18 cellular contexts compared by ENCODE assay signal in the genomic region with DNA sequence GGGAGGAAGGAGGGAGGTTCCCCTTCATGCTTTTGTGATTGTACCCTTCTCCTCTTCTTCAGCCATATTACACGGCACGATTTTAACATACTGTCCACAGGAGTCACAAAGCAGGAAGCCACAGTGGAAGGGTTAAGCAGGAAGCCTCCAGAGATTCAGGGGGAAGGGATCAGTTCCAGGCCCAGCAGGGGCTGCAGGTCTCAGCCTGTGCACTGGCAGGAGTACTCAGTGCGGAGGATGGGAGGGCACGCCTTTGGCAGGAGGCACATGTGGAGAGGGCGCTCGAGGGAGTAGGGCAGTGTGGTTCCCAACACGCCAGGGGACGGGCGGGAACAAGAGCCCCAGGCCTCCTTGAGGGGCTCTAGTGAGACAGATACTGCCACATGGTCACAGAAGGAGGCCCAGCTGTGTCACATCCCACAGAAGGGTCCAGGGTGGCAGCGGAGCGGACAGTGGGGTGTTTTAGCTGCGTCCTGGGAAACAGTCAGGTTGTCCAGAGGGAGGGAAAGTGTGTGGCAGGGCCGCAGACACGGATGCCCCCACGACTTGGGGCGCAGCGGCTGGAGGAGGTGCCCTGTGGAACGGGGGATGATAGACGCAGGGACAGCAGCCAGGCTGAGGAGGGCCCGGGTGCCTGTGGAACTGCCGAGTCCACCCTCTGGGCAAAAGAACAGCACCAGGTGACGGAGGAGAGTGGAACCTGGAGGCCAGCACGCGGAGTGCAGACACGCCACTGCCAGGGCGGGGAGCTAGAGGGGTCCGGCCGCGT.
DNase-seq lines count a peak whose midpoint lies in the region; ATAC-seq and TF ChIP-seq lines count a peak whose summit lies in the region.
"Had no signal": no experiment of that assay in that cellular context is flagged by ENCODE, and none has a peak within 500 bp of the region (broad histone marks: within the 10 kb centered on the region; RNA-seq: fewer than 3 reads in every experiment).

No MANE protein-coding gene starts in this region.

- ATAC-seq in GM23338 (no peak; the same call in 2 of the 3 replicates), GM21576 (IDR thresholded peaks at IDR 0.05; ENCODE audit: unreplicated experiment) (no peak)
- ATAC-seq: gastrocnemius medialis, mucosa of descending colon, right cardiac atrium had no signal

- H4K20me1 ChIP-seq in GM23338 (replicated peaks; ENCODE audit: insufficient read depth) (no peaks in the 10 kb centered on the region; the same call in 1 of the 2 replicates), SK-N-SH (ENCODE audit: insufficient read depth) (peaks cover 2% of the 10 kb centered on the region; the same call in 1 of the 2 replicates)

- TF ChIP-seq CTCF in CD14-positive monocyte (IDR thresholded peaks at IDR 0.05) (no peak), GM23338 (conservative IDR thresholded peaks at IDR 0.05; ENCODE audit: low read depth in 2 of 2) (no peak), MCF 10A (IDR thresholded peaks at IDR 0.05; ENCODE audit: unreplicated experiment) (no peak), nephron (IDR thresholded peaks at IDR 0.05; ENCODE audit: unreplicated experiment in 3 of 3) (no peak), SK-N-SH (IDR thresholded peaks at IDR 0.05) (no peak)

- CTCF ChIA-PET in MCF 10A (lab: Yijun Ruan, JAX) (no interaction called here), SK-N-SH (lab: Yijun Ruan, JAX) (no interaction called here), HEK293T (lab: Yijun Ruan, JAX) (no interaction called here)

- peaks cover 15% of the 10 kb centered on the region; the same call in 1 of the 2 replicates for H3K4me1 ChIP-seq in GM23338 (ENCODE audit: insufficient read depth)
- peaks cover 20 to 46% of the 10 kb centered on the region in 2 experiments; a peak in 3 of 4 replicates for H3K4me1 ChIP-seq in SK-N-SH (ENCODE audit: control insufficient read depth in 1 of 2, insufficient read depth in 2 of 2, low read depth in 1 of 2, low read length in 1 of 2)

- intact Hi-C loops in CD14-positive monocyte (cut with micrococcal nuclease) = no loop called here
- intact Hi-C loops in MCF 10A (cut with micrococcal nuclease) = no loop called here

- H3K4me3 ChIP-seq in GM23338 (no peak overlapping the region), SK-N-SH (ENCODE audit: low read depth in 2 of 2, low read length in 1 of 2) (no peak overlapping the region)
- H3K4me3 ChIP-seq: gastrocnemius medialis, mucosa of descending colon had no signal

- H3K4me3 Mint-ChIP-seq in CD14-positive monocyte (peak overlapping the region in 1 of 2 donors; percentile 61), GM23338 (no peak overlapping the region), MCF 10A (ENCODE audit: unreplicated experiment) (no peak overlapping the region), nephron (no peak overlapping the region)

- no peaks in the 10 kb centered on the region for H3K36me3 ChIP-seq in GM23338 (ENCODE audit: insufficient read depth)
- H3K36me3 ChIP-seq in SK-N-SH (replicated peaks in 1 of 2; ENCODE audit: control insufficient read depth in 1 of 2, insufficient read depth in 2 of 2, low read length in 1 of 2) = peaks cover 12 to 24% of the 10 kb centered on the region in 2 experiments

- no peak overlapping the region for H3K27ac ChIP-seq in GM23338 (ENCODE audit: low read depth)
- peak overlapping the region in 1 of 2 experiments; percentile 89; a peak in 2 of 4 replicates for H3K27ac ChIP-seq in SK-N-SH (ENCODE audit: low read depth in 2 of 2, low read length in 1 of 2)
- H3K27ac ChIP-seq: VCaP had no signal

- peaks cover 11% of the 10 kb centered on the region for H3K79me2 ChIP-seq in GM23338 (replicated peaks; ENCODE audit: insufficient read depth)
- H3K79me2 ChIP-seq in SK-N-SH (ENCODE audit: insufficient read depth) = peaks cover 22% of the 10 kb centered on the region; the same call in 1 of the 2 replicates

- H3K27me3 ChIP-seq in GM23338 (ENCODE audit: insufficient read depth) (no peaks in the 10 kb centered on the region), SK-N-SH (ENCODE audit: insufficient read depth) (no peaks in the 10 kb centered on the region)
- H3K27me3 ChIP-seq: gastrocnemius medialis had no signal

- no peak overlapping the region for H2AFZ ChIP-seq in GM23338
- no peak overlapping the region for H2AFZ ChIP-seq in SK-N-SH (ENCODE audit: low read depth)

- H3K9me3 ChIP-seq in SK-N-SH = no peaks in the 10 kb centered on the region
- H3K9me3 ChIP-seq: gastrocnemius medialis, mucosa of descending colon had no signal

- H3K27me3 Mint-ChIP-seq in CD14-positive monocyte (ENCODE audit: low read depth in 3 of 3) (no peaks in the 10 kb centered on the region), GM23338 (ENCODE audit: insufficient read depth, low read depth, poor library complexity) (peaks cover 19% of the 10 kb centered on the region), MCF 10A (ENCODE audit: insufficient read depth, unreplicated experiment) (no peaks in the 10 kb centered on the region), nephron (ENCODE audit: low read depth) (peaks cover 8% of the 10 kb centered on the region)

- no peak for DNase-seq in CD14-positive monocyte (ENCODE audit: low spot score)
- DNase-seq in GM23338 (ENCODE audit: low spot score) = no peak
- no peak for DNase-seq in MCF 10A (ENCODE audit: unreplicated experiment)
- DNase-seq in SK-N-SH = no peak
- no peak for DNase-seq in HEK293T (ENCODE audit: extremely low spot score)
- DNase-seq: activated CD8-positive, alpha-beta memory T cell treated with anti-CD3 and anti-CD28 coated beads, Interleukin-2, amount 50 U/mL, for 48 hours; COR-L47; effector CD4-positive, alpha-beta T cell; gastrocnemius medialis; MM.1S; mucosa of descending colon; NK-92 treated with Interleukin-12 subunit alpha and Interleukin-12 subunit beta, amount 100 ng/mL, for 24 hours; stimulated activated CD4-positive, alpha-beta T cell treated with anti-CD3 and anti-CD28 coated beads, Interleukin-4, amount 100 ng/mL, for 4 hours; stimulated activated naive CD4-positive, alpha-beta T cell had no signal

- no peak overlapping the region for H3K9ac ChIP-seq in SK-N-SH

- H3K9me2 ChIP-seq in GM23338 (ENCODE audit: insufficient read depth) = no peaks in the 10 kb centered on the region
- no peaks in the 10 kb centered on the region for H3K9me2 ChIP-seq in SK-N-SH

- TF ChIP-seq RAD21 in SK-N-SH (IDR thresholded peaks at IDR 0.05; ENCODE audit: low read length) = no peak

- WGBS in SK-N-SH (ENCODE audit: low lambda C conversion rate) = 98% methylated on average over 25 of the region's 29 CpGs

- H3K27ac Mint-ChIP-seq in CD14-positive monocyte (peak overlapping the region; percentile 57 to 94 (median 83)), GM23338 (peak overlapping the region; percentile 20; the same call in 1 of the 2 replicates), MCF 10A (ENCODE audit: low read depth, unreplicated experiment) (peak overlapping the region; percentile 64), nephron (peak overlapping the region in 2 of 3 experiments; percentile 34 to 80)

- peaks cover 11% of the 10 kb centered on the region for H3F3A ChIP-seq in GM23338 (replicated peaks; ENCODE audit: low read depth)
- no peaks in the 10 kb centered on the region for H3F3A ChIP-seq in SK-N-SH (replicated peaks; ENCODE audit: insufficient read depth)

- H3K4me1 Mint-ChIP-seq in CD14-positive monocyte (peaks cover 79% of the 10 kb centered on the region), GM23338 (peaks cover 30% of the 10 kb centered on the region), MCF 10A (ENCODE audit: insufficient read depth, unreplicated experiment) (peaks cover 14% of the 10 kb centered on the region), nephron (peaks cover 60% of the 10 kb centered on the region)

- H3K9me3 Mint-ChIP-seq in CD14-positive monocyte = peaks cover 0 to 1% (median 0%) of the 10 kb centered on the region in 7 donors
- H3K9me3 Mint-ChIP-seq in GM23338 = no peaks in the 10 kb centered on the region
- no peaks in the 10 kb centered on the region for H3K9me3 Mint-ChIP-seq in MCF 10A (ENCODE audit: unreplicated experiment)
- H3K9me3 Mint-ChIP-seq in nephron = peaks cover 4% of the 10 kb centered on the region

- H3K4me2 ChIP-seq in GM23338 = no peak overlapping the region
- no peak overlapping the region for H3K4me2 ChIP-seq in SK-N-SH

- BruUV-seq in MCF 10A (replicated peaks; lab: Mats Ljungman, UMichigan) = no TSS peak

- POLR2A ChIA-PET in MCF 10A (lab: Yijun Ruan, JAX) = no interaction called here
- POLR2A ChIA-PET in SK-N-SH (lab: Yijun Ruan, JAX) = no interaction called here
- POLR2A ChIA-PET in HEK293T (lab: Yijun Ruan, JAX) = no interaction called here

- H3K36me3 Mint-ChIP-seq in CD14-positive monocyte (peaks cover 41 to 43% of the 10 kb centered on the region in 2 donors), GM23338 (ENCODE audit: low read depth) (peaks cover 48% of the 10 kb centered on the region), MCF 10A (ENCODE audit: insufficient read depth, unreplicated experiment) (peaks cover 31% of the 10 kb centered on the region), nephron (ENCODE audit: low read depth) (peaks cover 65% of the 10 kb centered on the region)

- TF ChIP-seq EP300 in SK-N-SH (IDR thresholded peaks at IDR 0.05; ENCODE audit: borderline replicate concordance in 1 of 2, low read depth in 1 of 2, low read length in 1 of 2) = no peak

TF ChIP-seq in GM23338, 12 proteins besides CTCF, POLR2A, EP300 and RAD21 (continues in another document):
- TF ChIP-seq JUNB (IDR thresholded peaks at IDR 0.05; ENCODE audit: unreplicated experiment) = no peak

TF ChIP-seq in HEK293T, 16 proteins besides CTCF, POLR2A, EP300 and RAD21 (continues in another document):
- TF ChIP-seq ARNT (IDR thresholded peaks at IDR 0.05) (no peak), TARDBP (IDR thresholded peaks at IDR 0.05) (no peak), FOXM1 (IDR thresholded peaks at IDR 0.05; ENCODE audit: borderline replicate concordance) (no peak), FOXA1 (IDR thresholded peaks at IDR 0.05) (no peak), L3MBTL2 (conservative IDR thresholded peaks at IDR 0.05) (no peak), FOXK2 (IDR thresholded peaks at IDR 0.05) (no peak), NFRKB (IDR thresholded peaks at IDR 0.05) (no peak), SP1 (IDR thresholded peaks at IDR 0.05) (no peak), LEF1 (IDR thresholded peaks at IDR 0.05; ENCODE audit: borderline replicate concordance) (no peak), ZNF384 (IDR thresholded peaks at IDR 0.05) (no peak), ELF4 (IDR thresholded peaks at IDR 0.05) (no peak), CTBP1 (IDR thresholded peaks at IDR 0.05; ENCODE audit: borderline replicate concordance) (no peak)
- TF ChIP-seq, protein P1, sequence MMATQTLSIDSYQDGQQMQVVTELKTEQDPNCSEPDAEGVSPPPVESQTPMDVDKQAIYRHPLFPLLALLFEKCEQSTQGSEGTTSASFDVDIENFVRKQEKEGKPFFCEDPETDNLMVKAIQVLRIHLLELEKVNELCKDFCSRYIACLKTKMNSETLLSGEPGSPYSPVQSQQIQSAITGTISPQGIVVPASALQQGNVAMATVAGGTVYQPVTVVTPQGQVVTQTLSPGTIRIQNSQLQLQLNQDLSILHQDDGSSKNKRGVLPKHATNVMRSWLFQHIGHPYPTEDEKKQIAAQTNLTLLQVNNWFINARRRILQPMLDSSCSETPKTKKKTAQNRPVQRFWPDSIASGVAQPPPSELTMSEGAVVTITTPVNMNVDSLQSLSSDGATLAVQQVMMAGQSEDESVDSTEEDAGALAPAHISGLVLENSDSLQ (IDR thresholded peaks at IDR 0.05) = no peak

Comparison
In these comparisons a context has a peak if more than half of its experiments do, and no peak if none do; other contexts are left out.
1. H3K27ac Mint-ChIP-seq: peak in every context shown above with its lines; median percentile 83 in CD14-positive monocyte; 64 in MCF 10A; 57 in nephron; 20 in GM23338.